Comparison of ENCODE assay signal across 1 cellular context in the genomic region with DNA sequence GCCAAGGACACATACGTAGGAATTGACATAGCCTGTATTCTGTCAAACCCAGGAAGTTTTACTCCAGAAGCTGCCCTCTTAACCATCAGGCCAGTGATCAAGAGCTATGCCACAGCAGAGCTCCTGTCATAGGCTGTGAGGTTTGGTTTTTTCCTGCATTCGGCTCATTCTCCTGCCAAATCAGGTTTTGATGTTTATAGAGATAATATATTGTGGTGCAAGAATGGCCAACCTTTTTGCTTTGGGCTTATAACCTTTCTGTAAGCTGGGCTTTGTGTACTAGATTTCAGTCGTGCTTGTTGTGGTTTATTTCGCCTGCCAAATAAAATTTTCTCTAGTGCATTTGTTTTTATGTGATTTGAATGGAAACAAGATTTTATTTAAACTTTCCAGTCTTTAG.
TF ChIP-seq lines count a peak whose summit lies in the region.

No MANE protein-coding gene starts in this region.

TF ChIP-seq in WTC11, 78 proteins besides CTCF, POLR2A, EP300 and RAD21 (continued from another document):
- TF ChIP-seq, protein P1, sequence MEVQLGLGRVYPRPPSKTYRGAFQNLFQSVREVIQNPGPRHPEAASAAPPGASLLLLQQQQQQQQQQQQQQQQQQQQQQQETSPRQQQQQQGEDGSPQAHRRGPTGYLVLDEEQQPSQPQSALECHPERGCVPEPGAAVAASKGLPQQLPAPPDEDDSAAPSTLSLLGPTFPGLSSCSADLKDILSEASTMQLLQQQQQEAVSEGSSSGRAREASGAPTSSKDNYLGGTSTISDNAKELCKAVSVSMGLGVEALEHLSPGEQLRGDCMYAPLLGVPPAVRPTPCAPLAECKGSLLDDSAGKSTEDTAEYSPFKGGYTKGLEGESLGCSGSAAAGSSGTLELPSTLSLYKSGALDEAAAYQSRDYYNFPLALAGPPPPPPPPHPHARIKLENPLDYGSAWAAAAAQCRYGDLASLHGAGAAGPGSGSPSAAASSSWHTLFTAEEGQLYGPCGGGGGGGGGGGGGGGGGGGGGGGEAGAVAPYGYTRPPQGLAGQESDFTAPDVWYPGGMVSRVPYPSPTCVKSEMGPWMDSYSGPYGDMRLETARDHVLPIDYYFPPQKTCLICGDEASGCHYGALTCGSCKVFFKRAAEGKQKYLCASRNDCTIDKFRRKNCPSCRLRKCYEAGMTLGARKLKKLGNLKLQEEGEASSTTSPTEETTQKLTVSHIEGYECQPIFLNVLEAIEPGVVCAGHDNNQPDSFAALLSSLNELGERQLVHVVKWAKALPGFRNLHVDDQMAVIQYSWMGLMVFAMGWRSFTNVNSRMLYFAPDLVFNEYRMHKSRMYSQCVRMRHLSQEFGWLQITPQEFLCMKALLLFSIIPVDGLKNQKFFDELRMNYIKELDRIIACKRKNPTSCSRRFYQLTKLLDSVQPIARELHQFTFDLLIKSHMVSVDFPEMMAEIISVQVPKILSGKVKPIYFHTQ (CRISPR knock-in tag; IDR thresholded peaks at IDR 0.05) = no peak
- TF ChIP-seq, protein P2, sequence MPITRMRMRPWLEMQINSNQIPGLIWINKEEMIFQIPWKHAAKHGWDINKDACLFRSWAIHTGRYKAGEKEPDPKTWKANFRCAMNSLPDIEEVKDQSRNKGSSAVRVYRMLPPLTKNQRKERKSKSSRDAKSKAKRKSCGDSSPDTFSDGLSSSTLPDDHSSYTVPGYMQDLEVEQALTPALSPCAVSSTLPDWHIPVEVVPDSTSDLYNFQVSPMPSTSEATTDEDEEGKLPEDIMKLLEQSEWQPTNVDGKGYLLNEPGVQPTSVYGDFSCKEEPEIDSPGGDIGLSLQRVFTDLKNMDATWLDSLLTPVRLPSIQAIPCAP (CRISPR knock-in tag; IDR thresholded peaks at IDR 0.05) = no peak
- TF ChIP-seq, protein P3, sequence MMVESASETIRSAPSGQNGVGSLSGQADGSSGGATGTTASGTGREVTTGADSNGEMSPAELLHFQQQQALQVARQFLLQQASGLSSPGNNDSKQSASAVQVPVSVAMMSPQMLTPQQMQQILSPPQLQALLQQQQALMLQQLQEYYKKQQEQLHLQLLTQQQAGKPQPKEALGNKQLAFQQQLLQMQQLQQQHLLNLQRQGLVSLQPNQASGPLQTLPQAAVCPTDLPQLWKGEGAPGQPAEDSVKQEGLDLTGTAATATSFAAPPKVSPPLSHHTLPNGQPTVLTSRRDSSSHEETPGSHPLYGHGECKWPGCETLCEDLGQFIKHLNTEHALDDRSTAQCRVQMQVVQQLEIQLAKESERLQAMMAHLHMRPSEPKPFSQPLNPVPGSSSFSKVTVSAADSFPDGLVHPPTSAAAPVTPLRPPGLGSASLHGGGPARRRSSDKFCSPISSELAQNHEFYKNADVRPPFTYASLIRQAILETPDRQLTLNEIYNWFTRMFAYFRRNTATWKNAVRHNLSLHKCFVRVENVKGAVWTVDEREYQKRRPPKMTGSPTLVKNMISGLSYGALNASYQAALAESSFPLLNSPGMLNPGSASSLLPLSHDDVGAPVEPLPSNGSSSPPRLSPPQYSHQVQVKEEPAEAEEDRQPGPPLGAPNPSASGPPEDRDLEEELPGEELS (CRISPR knock-in tag; IDR thresholded peaks at IDR 0.05) = no peak
